26 cellular contexts compared by ENCODE assay signal in the genomic region with DNA sequence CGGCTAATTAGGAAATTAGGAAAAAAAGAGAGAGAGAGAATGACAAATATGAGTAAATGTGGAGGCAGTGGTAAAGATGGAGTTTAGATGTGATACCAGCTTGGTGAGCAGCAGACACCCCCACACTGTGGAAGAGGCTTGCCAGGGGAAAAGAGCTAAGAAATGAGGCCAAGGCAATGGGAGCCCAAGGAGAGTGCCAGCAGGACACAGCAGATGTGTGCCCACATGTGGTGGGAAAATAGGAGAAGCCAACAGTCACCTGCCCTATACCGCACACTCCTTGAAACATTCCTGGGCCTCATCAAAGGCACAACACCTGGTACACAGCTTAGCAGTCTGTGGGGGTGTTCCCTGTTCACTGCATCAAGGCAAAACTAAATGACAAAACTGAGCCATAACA.
DNase-seq lines count a peak whose midpoint lies in the region; ATAC-seq and TF ChIP-seq lines count a peak whose summit lies in the region.
"Had no signal": no experiment of that assay in that cellular context is flagged by ENCODE, and none has a peak within 500 bp of the region (broad histone marks: within the 10 kb centered on the region; RNA-seq: fewer than 3 reads in every experiment).

No MANE protein-coding gene starts in this region.

- no peak overlapping the region for H2AFZ ChIP-seq in trophoblast cell (ENCODE audit: insufficient read depth, low read length, poor library complexity)

- H3K9me3 Mint-ChIP-seq in activated CD4-positive, alpha-beta T cell treated with anti-CD3 and anti-CD28 coated beads for 36 hours (ENCODE audit: low read depth): no peaks in the 10 kb centered on the region
- H3K9me3 Mint-ChIP-seq in CD4-positive, alpha-beta T cell: no peaks in the 10 kb centered on the region
- peaks cover 11% of the 10 kb centered on the region for H3K9me3 Mint-ChIP-seq in activated CD8-positive, alpha-beta T cell treated with anti-CD3 and anti-CD28 coated beads, Interleukin-2, amount 10 ng/mL, durations not matched to agents 7 days and 5 days (ENCODE audit: insufficient read depth)
- H3K9me3 Mint-ChIP-seq: central memory CD8-positive, alpha-beta T cell; natural killer cell treated with Interleukin-12 subunit alpha and Interleukin-12 subunit beta and Interleukin-15 and Interleukin-18, amount 100 ng/mL, for 72 hours had no signal

- H3K4me2 ChIP-seq in trophoblast cell (ENCODE audit: low read length): no peak overlapping the region

- H2AK5ac ChIP-seq in trophoblast cell (ENCODE audit: low read length): peak overlapping the region; percentile 29

- H4K91ac ChIP-seq in trophoblast cell (ENCODE audit: low read depth, low read length): no peak overlapping the region

- H3K4me1 Mint-ChIP-seq in activated CD4-positive, alpha-beta T cell treated with anti-CD3 and anti-CD28 coated beads for 36 hours: peaks cover 64% of the 10 kb centered on the region
- peaks cover 59% of the 10 kb centered on the region for H3K4me1 Mint-ChIP-seq in CD4-positive, alpha-beta T cell (ENCODE audit: low read depth)
- H3K4me1 Mint-ChIP-seq in activated CD8-positive, alpha-beta T cell treated with anti-CD3 and anti-CD28 coated beads, Interleukin-2, amount 10 ng/mL, durations not matched to agents 7 days and 5 days (ENCODE audit: low read depth): peaks cover 53% of the 10 kb centered on the region
- H3K4me1 Mint-ChIP-seq: B cell; central memory CD8-positive, alpha-beta T cell had no signal

- H3K14ac ChIP-seq in trophoblast cell (ENCODE audit: low read length): no peak overlapping the region

- no peaks in the 10 kb centered on the region for H3K4me1 ChIP-seq in trophoblast cell (ENCODE audit: control insufficient read depth in 1 of 2, insufficient read depth in 2 of 2, low read length in 2 of 2)
- H3K4me1 ChIP-seq: SJCRH30 had no signal

- no peak overlapping the region for H3K27ac ChIP-seq in CD4-positive, alpha-beta T cell (ENCODE audit: low read depth, low read length)
- H3K27ac ChIP-seq in trophoblast cell (ENCODE audit: low read depth, low read length): no peak overlapping the region
- H3K27ac ChIP-seq: ovary, SJCRH30, transverse colon had no signal

- no peak overlapping the region for H4K12ac ChIP-seq in trophoblast cell (ENCODE audit: low read depth, low read length)

- H3K4me3 ChIP-seq in trophoblast cell (ENCODE audit: low read depth, low read length): no peak overlapping the region
- H3K4me3 ChIP-seq: GM12878, ovary, SJCRH30, spleen, transverse colon had no signal

- CTCF ChIA-PET in activated CD4-positive, alpha-beta T cell treated with anti-CD3 and anti-CD28 coated beads for 36 hours (lab: Charles Lee): interaction anchor here (1.8 kb wide), 1 partner anchor 21 kb away, joined by 10 read pairs; no protein-coding TSS in a partner anchor
- CTCF ChIA-PET in CD4-positive, alpha-beta T cell (lab: Charles Lee): interaction anchor here (1.1 kb wide), 1 partner anchor 21 kb away, joined by 5 read pairs; no protein-coding TSS in a partner anchor
- CTCF ChIA-PET in activated CD8-positive, alpha-beta T cell treated with anti-CD3 and anti-CD28 coated beads, Interleukin-2, amount 10 ng/mL, durations not matched to agents 7 days and 5 days (lab: Charles Lee): interaction anchor here (0.9 to 5.3 kb wide), 4 partner anchors 10 to 21 kb away, joined by 3 to 32 read pairs (median 7); no protein-coding TSS in a partner anchor

- H3K23ac ChIP-seq in trophoblast cell (ENCODE audit: low read length): no peak overlapping the region

- no peak overlapping the region for H3K18ac ChIP-seq in trophoblast cell (ENCODE audit: low read length)

- WGBS in trophoblast cell (ENCODE audit: extremely low coverage, insufficient coverage, insufficient read length): no CpG with 5 or more reads among the region's 2 CpGs

- H2BK5ac ChIP-seq in trophoblast cell (ENCODE audit: low read depth, low read length, poor library complexity): no peak overlapping the region

- ATAC-seq in activated CD4-positive, alpha-beta T cell treated with anti-CD3 and anti-CD28 coated beads for 36 hours: peak; percentile 24
- ATAC-seq in CD4-positive, alpha-beta T cell (ENCODE audit: poor library complexity): no peak
- ATAC-seq in activated CD8-positive, alpha-beta T cell treated with anti-CD3 and anti-CD28 coated beads, Interleukin-2, amount 10 ng/mL, durations not matched to agents 7 days and 5 days: no peak
- ATAC-seq in HG02678 (IDR thresholded peaks at IDR 0.05; ENCODE audit: unreplicated experiment): no peak
- ATAC-seq in GM21360 (IDR thresholded peaks at IDR 0.05; ENCODE audit: unreplicated experiment): no peak
- ATAC-seq: GM12878; natural killer cell treated with Interleukin-12 subunit alpha and Interleukin-12 subunit beta and Interleukin-15 and Interleukin-18, amount 100 ng/mL, for 72 hours; right cardiac atrium had no signal

- no peaks in the 10 kb centered on the region for H3K79me2 ChIP-seq in trophoblast cell (ENCODE audit: control insufficient read depth, insufficient read depth, low read length, poor library complexity)

- no peak for TF ChIP-seq CTCF in CD4-positive, alpha-beta T cell (IDR thresholded peaks at IDR 0.05)

- no peaks in the 10 kb centered on the region for H3K36me3 Mint-ChIP-seq in activated CD4-positive, alpha-beta T cell treated with anti-CD3 and anti-CD28 coated beads for 36 hours (ENCODE audit: low read depth)
- H3K36me3 Mint-ChIP-seq in CD4-positive, alpha-beta T cell (ENCODE audit: low read depth): no peaks in the 10 kb centered on the region
- peaks cover 24% of the 10 kb centered on the region for H3K36me3 Mint-ChIP-seq in activated CD8-positive, alpha-beta T cell treated with anti-CD3 and anti-CD28 coated beads, Interleukin-2, amount 10 ng/mL, durations not matched to agents 7 days and 5 days (ENCODE audit: low read depth)
- H3K36me3 Mint-ChIP-seq: natural killer cell treated with Interleukin-12 subunit alpha and Interleukin-12 subunit beta and Interleukin-15 and Interleukin-18, amount 100 ng/mL, for 72 hours had no signal

- H2BK120ac ChIP-seq in trophoblast cell (ENCODE audit: insufficient read depth, low read length, poor library complexity): no peak overlapping the region

- no peak overlapping the region for H3K9ac ChIP-seq in trophoblast cell (ENCODE audit: low read length)

- DNase-seq in activated CD4-positive, alpha-beta T cell treated with anti-CD3 and anti-CD28 coated beads for 36 hours: peak; percentile 32
- DNase-seq in activated CD4-positive, alpha-beta T cell treated with anti-CD3 and anti-CD28 coated beads for 4 hours: no peak
- DNase-seq in CD4-positive, alpha-beta T cell: no peak
- DNase-seq in activated CD8-positive, alpha-beta T cell treated with anti-CD3 and anti-CD28 coated beads, Interleukin-2, amount 10 ng/mL, durations not matched to agents 7 days and 5 days: no peak
- no peak for DNase-seq in trophoblast cell
- DNase-seq in SK-N-DZ (ENCODE audit: low spot score): no peak
- DNase-seq: activated CD8-positive, alpha-beta memory T cell treated with anti-CD3 and anti-CD28 coated beads, Interleukin-2, amount 50 U/mL, for 48 hours; activated naive CD4-positive, alpha-beta T cell treated with anti-CD3 and anti-CD28 coated beads for 36 hours; Caco-2; kidney; midbrain; NCI-H146; NCI-H526 treated with DMSO at 0.1 percent for 48 hours; ovary; right cardiac atrium; SJCRH30; spleen; stimulated activated CD4-positive, alpha-beta T cell treated with anti-CD3 and anti-CD28 coated beads, Interleukin-4, amount 100 ng/mL, for 24 hours; stimulated activated naive CD4-positive, alpha-beta T cell treated with Interleukin-2 at 50 U/mL for 16 hours; transverse colon had no signal

- no peak overlapping the region for H3K4me3 Mint-ChIP-seq in activated CD4-positive, alpha-beta T cell treated with anti-CD3 and anti-CD28 coated beads for 36 hours
- H3K4me3 Mint-ChIP-seq in CD4-positive, alpha-beta T cell: peak overlapping the region; percentile 2
- H3K4me3 Mint-ChIP-seq in activated CD8-positive, alpha-beta T cell treated with anti-CD3 and anti-CD28 coated beads, Interleukin-2, amount 10 ng/mL, durations not matched to agents 7 days and 5 days: no peak overlapping the region
- H3K4me3 Mint-ChIP-seq: activated naive CD4-positive, alpha-beta T cell treated with anti-CD3 and anti-CD28 coated beads for 36 hours; B cell; central memory CD8-positive, alpha-beta T cell; natural killer cell treated with Interleukin-12 subunit alpha and Interleukin-12 subunit beta and Interleukin-15 and Interleukin-18, amount 100 ng/mL, for 72 hours had no signal

- H3K27ac Mint-ChIP-seq in activated CD4-positive, alpha-beta T cell treated with anti-CD3 and anti-CD28 coated beads for 36 hours: peak overlapping the region; percentile 45
- peak overlapping the region; percentile 72 for H3K27ac Mint-ChIP-seq in CD4-positive, alpha-beta T cell
- H3K27ac Mint-ChIP-seq in activated CD8-positive, alpha-beta T cell treated with anti-CD3 and anti-CD28 coated beads, Interleukin-2, amount 10 ng/mL, durations not matched to agents 7 days and 5 days: peak overlapping the region; percentile 27

- no peak overlapping the region for H4K8ac ChIP-seq in trophoblast cell (ENCODE audit: low read depth, low read length)

- no peak overlapping the region for H3K4ac ChIP-seq in trophoblast cell (ENCODE audit: low read depth, low read length)

- POLR2A ChIA-PET in activated CD4-positive, alpha-beta T cell treated with anti-CD3 and anti-CD28 coated beads for 36 hours (lab: Charles Lee): interaction anchor here (0.8 kb wide), 1 partner anchor 128 kb away, joined by 3 read pairs; no protein-coding TSS in a partner anchor
- POLR2A ChIA-PET in CD4-positive, alpha-beta T cell (lab: Charles Lee): interaction anchor here (1.8 to 3.4 kb wide), 2 partner anchors 10 to 15 kb away, joined by 7 to 14 read pairs; no protein-coding TSS in a partner anchor
- POLR2A ChIA-PET in activated CD8-positive, alpha-beta T cell treated with anti-CD3 and anti-CD28 coated beads, Interleukin-2, amount 10 ng/mL, durations not matched to agents 7 days and 5 days (lab: Charles Lee): no interaction called here

- intact Hi-C loops in activated CD4-positive, alpha-beta T cell treated with anti-CD3 and anti-CD28 coated beads for 36 hours (cut with DNase I, micrococcal nuclease): loop anchor here (5.0 to 10.0 kb wide), 3 partner anchors 33 to 510 kb away; no protein-coding TSS in a partner anchor
- intact Hi-C loops in CD4-positive, alpha-beta T cell (cut with DNase I, micrococcal nuclease): loop anchor here (2.0 to 5.0 kb wide), 3 partner anchors 14 to 42 kb away; no protein-coding TSS in a partner anchor

- H3K79me1 ChIP-seq in trophoblast cell (ENCODE audit: low read length): no peaks in the 10 kb centered on the region

- no peaks in the 10 kb centered on the region for H3K27me3 ChIP-seq in CD4-positive, alpha-beta T cell (ENCODE audit: control insufficient read depth, insufficient read depth, low read length)
- no peaks in the 10 kb centered on the region for H3K27me3 ChIP-seq in trophoblast cell (ENCODE audit: insufficient read depth, low read length)
- H3K27me3 ChIP-seq: ovary, SJCRH30, spleen, transverse colon had no signal

- no peaks in the 10 kb centered on the region for H3K27me3 Mint-ChIP-seq in activated CD4-positive, alpha-beta T cell treated with anti-CD3 and anti-CD28 coated beads for 36 hours
- no peaks in the 10 kb centered on the region for H3K27me3 Mint-ChIP-seq in CD4-positive, alpha-beta T cell
- no peaks in the 10 kb centered on the region for H3K27me3 Mint-ChIP-seq in activated CD8-positive, alpha-beta T cell treated with anti-CD3 and anti-CD28 coated beads, Interleukin-2, amount 10 ng/mL, durations not matched to agents 7 days and 5 days (ENCODE audit: low read depth)
- H3K27me3 Mint-ChIP-seq: B cell; central memory CD8-positive, alpha-beta T cell had no signal

- no peaks in the 10 kb centered on the region for H3K9me3 ChIP-seq in CD4-positive, alpha-beta T cell (ENCODE audit: control insufficient read depth, low read length)
- H3K9me3 ChIP-seq in trophoblast cell (ENCODE audit: insufficient read depth, low read depth, low read length): no peaks in the 10 kb centered on the region
- H3K9me3 ChIP-seq: Caco-2, ovary, SJCRH30, spleen, transverse colon had no signal

- H3K36me3 ChIP-seq in trophoblast cell (ENCODE audit: control insufficient read depth in 1 of 2, insufficient read depth in 2 of 2, low read length in 2 of 2): no peaks in the 10 kb centered on the region
- H3K36me3 ChIP-seq: ovary, SJCRH30, spleen, transverse colon had no signal

- no peak overlapping the region for H2BK12ac ChIP-seq in trophoblast cell (ENCODE audit: low read length)
